In genomic region chr3:154081305-154081704, GRCh38 we compare ENCODE assay signal across 13 cellular contexts.
"Had no signal": no experiment of that assay in that cellular context is flagged by ENCODE, and none has a peak within 500 bp of the region (broad histone marks: within the 10 kb centered on the region; RNA-seq: fewer than 3 reads in every experiment).

No MANE protein-coding gene starts in this region.

- ATAC-seq: gastrocnemius medialis; heart right ventricle; left ventricle myocardium superior; mucosa of descending colon; naive thymus-derived CD8-positive, alpha-beta T cell; stimulated activated effector memory CD8-positive, alpha-beta T cell treated with anti-CD3 and anti-CD28 coated beads, Interleukin-12 subunit alpha, Interleukin-12 subunit beta, amount 100 ng/mL, for 72 hours; stimulated activated naive CD8-positive, alpha-beta T cell treated with anti-CD3 and anti-CD28 coated beads, Interleukin-15, Interleukin-2, amounts not matched to agents 100 U/mL and 50 U/mL, for 24 hours had no signal

- H3K4me3 Mint-ChIP-seq: endodermal cell; naive thymus-derived CD8-positive, alpha-beta T cell; stimulated activated effector memory CD8-positive, alpha-beta T cell treated with anti-CD3 and anti-CD28 coated beads, Interleukin-12 subunit alpha, Interleukin-12 subunit beta, amount 100 ng/mL, for 72 hours had no signal

- DNase-seq: central memory CD4-positive, alpha-beta T cell; effector CD4-positive, alpha-beta T cell; endodermal cell; gastrocnemius medialis; heart right ventricle; left ventricle myocardium superior; mucosa of descending colon; naive thymus-derived CD8-positive, alpha-beta T cell; stimulated activated CD4-positive, alpha-beta T cell treated with anti-CD3 and anti-CD28 coated beads, Interleukin-4, amount 100 ng/mL, for 1 hour; stimulated activated CD8-positive, alpha-beta memory T cell treated with anti-CD3 and anti-CD28 coated beads, Interleukin-4, amount 100 ng/mL, for 48 hours; stimulated activated naive CD8-positive, alpha-beta T cell treated with anti-CD3 and anti-CD28 coated beads, Interleukin-15, Interleukin-2, amounts not matched to agents 100 U/mL and 50 U/mL, for 24 hours; tibial artery had no signal

- H3K36me3 Mint-ChIP-seq: naive thymus-derived CD8-positive, alpha-beta T cell; stimulated activated effector memory CD8-positive, alpha-beta T cell treated with anti-CD3 and anti-CD28 coated beads, Interleukin-12 subunit alpha, Interleukin-12 subunit beta, amount 100 ng/mL, for 72 hours had no signal

- H3K4me1 Mint-ChIP-seq: endodermal cell; naive thymus-derived CD8-positive, alpha-beta T cell; stimulated activated effector memory CD8-positive, alpha-beta T cell treated with anti-CD3 and anti-CD28 coated beads, Interleukin-12 subunit alpha, Interleukin-12 subunit beta, amount 100 ng/mL, for 72 hours had no signal

- H3K27ac Mint-ChIP-seq: endodermal cell; naive thymus-derived CD8-positive, alpha-beta T cell; stimulated activated effector memory CD8-positive, alpha-beta T cell treated with anti-CD3 and anti-CD28 coated beads, Interleukin-12 subunit alpha, Interleukin-12 subunit beta, amount 100 ng/mL, for 72 hours had no signal
